8 cellular contexts compared by ENCODE assay signal in genomic region chr2:27370026-27370815, GRCh38. TPM values are rescaled to one million over a fixed set of nuclear protein-coding genes. Genes with fewer than 3 reads are reported as not detected.
A peak's percentile ranks its signal among the peaks of the same experiment; 100 is the strongest.
DNase-seq lines count a peak whose midpoint lies in the region; ATAC-seq and TF ChIP-seq lines count a peak whose summit lies in the region.

EIF2B4 (minus strand) TSS chr2:27370338; CDS start chr2:27370314, 24 bp downstream.
SNX17 (plus strand) TSS chr2:27370616; CDS start chr2:27370744, 128 bp downstream.

- H3K27me3 ChIP-seq in mononuclear cell (ENCODE audit: insufficient read depth, low read length) = no peaks in the 10 kb centered on the region

- H3K4me3 ChIP-seq in mononuclear cell (ENCODE audit: low read length) = peak within 1 kb of the TSS; percentile 80

- H3K4me1 ChIP-seq in mononuclear cell (ENCODE audit: insufficient read depth, low read length) = peaks cover 37% of the 10 kb centered on the region

- DNase-seq in DMS53 (lab: John Stamatoyannopoulos, UW) (peak; percentile 98), OCI-M2 (lab: John Stamatoyannopoulos, UW; ENCODE audit: unreplicated experiment) (peak; percentile 85), activated T-cell treated with anti-CD3 and anti-CD28 coated beads for 4 hours (peak; percentile 98), epidermal melanocyte (ENCODE audit: insufficient read length, low spot score) (peak; percentile 90)
- peak; percentile 96 to 99 for DNase-seq in stimulated activated CD8-positive, alpha-beta memory T cell treated with anti-CD3 and anti-CD28 coated beads, Interleukin-4, amount 100 ng/mL, for 1 hour (ENCODE audit: low read depth in 2 of 2, low spot score in 1 of 2)

- peak; percentile 64 for TF ChIP-seq RAD21 in Ishikawa (IDR thresholded peaks at IDR 0.05; ENCODE audit: low read depth)

- TF ChIP-seq EP300 in Ishikawa (IDR thresholded peaks at IDR 0.05; ENCODE audit: borderline replicate concordance) = peak; percentile 35; the same call in 1 of the 2 replicates

- ATAC-seq in GM21576 (IDR thresholded peaks at IDR 0.05; ENCODE audit: unreplicated experiment) = peak; percentile 85

- H3K9me3 ChIP-seq in mononuclear cell (ENCODE audit: low read depth, low read length) = no peaks in the 10 kb centered on the region

TF ChIP-seq in Ishikawa, 13 proteins besides CTCF, POLR2A, EP300 and RAD21:
- TF ChIP-seq CEBPB (IDR thresholded peaks at IDR 0.05) (no peak), MAX (IDR thresholded peaks at IDR 0.05) (peak; percentile 86), TAF1 (IDR thresholded peaks at IDR 0.05; ENCODE audit: low read depth) (peak; percentile 99), ZBTB7A (IDR thresholded peaks at IDR 0.05; ENCODE audit: low read depth) (peak; percentile 97), YY1 (IDR thresholded peaks at IDR 0.05; ENCODE audit: low read depth) (peak; percentile 94), REST (IDR thresholded peaks at IDR 0.05; ENCODE audit: low read depth) (no peak), EGR1 (IDR thresholded peaks at IDR 0.05) (peak; percentile 49; the same call in 1 of the 2 replicates), CREB1 (IDR thresholded peaks at IDR 0.05; ENCODE audit: low read depth) (peak; percentile 72), TCF12 (IDR thresholded peaks at IDR 0.05; ENCODE audit: low read depth) (peak; percentile 88)
TF ChIP-seq in Ishikawa: peak in this region for 7.

RNA-seq across cellular contexts. Expression of gene EIF2B4, which starts in this region (rescaled TPM):
- 8.8 TPM for total RNA-seq in mononuclear cell

RNA-seq across cellular contexts. Expression of gene SNX17, which starts in this region (rescaled TPM):
- 54.8 TPM for total RNA-seq in mononuclear cell

Comparison
In these comparisons a context has a peak if more than half of its experiments do, and no peak if none do; other contexts are left out.
1. Peak in every context shown above with its lines: DNase-seq, ATAC-seq and H3K4me3 ChIP-seq.